ENCODE assay signal across 1 cellular context in the genomic region with DNA sequence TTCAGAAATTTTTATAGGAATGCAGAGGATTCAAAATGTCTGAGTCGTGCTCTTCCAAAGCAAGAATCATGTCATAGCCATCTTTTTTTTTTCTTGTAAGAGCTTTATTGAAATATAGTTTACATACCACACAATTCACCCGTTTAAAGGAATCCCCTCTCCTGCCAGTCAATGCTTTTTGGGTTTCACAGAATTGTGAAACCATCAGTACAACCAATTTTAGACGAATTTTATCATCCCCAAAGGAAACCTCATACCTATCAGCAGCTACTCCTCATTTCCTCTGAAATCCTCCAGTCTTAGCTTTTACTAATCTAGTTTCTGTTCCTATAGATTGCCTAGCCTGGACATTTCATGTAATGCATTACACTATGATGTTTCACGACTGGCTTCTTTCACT.
TF ChIP-seq lines count a peak whose summit lies in the region.

No MANE protein-coding gene starts in this region.

TF ChIP-seq in HCT116, 20 proteins besides CTCF, POLR2A, EP300 and RAD21:
- TF ChIP-seq, protein P1, sequence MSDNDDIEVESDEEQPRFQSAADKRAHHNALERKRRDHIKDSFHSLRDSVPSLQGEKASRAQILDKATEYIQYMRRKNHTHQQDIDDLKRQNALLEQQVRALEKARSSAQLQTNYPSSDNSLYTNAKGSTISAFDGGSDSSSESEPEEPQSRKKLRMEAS (IDR thresholded peaks at IDR 0.05) = no peak
- TF ChIP-seq JUND (IDR thresholded peaks at IDR 0.05) = no peak
- TF ChIP-seq, protein P2, sequence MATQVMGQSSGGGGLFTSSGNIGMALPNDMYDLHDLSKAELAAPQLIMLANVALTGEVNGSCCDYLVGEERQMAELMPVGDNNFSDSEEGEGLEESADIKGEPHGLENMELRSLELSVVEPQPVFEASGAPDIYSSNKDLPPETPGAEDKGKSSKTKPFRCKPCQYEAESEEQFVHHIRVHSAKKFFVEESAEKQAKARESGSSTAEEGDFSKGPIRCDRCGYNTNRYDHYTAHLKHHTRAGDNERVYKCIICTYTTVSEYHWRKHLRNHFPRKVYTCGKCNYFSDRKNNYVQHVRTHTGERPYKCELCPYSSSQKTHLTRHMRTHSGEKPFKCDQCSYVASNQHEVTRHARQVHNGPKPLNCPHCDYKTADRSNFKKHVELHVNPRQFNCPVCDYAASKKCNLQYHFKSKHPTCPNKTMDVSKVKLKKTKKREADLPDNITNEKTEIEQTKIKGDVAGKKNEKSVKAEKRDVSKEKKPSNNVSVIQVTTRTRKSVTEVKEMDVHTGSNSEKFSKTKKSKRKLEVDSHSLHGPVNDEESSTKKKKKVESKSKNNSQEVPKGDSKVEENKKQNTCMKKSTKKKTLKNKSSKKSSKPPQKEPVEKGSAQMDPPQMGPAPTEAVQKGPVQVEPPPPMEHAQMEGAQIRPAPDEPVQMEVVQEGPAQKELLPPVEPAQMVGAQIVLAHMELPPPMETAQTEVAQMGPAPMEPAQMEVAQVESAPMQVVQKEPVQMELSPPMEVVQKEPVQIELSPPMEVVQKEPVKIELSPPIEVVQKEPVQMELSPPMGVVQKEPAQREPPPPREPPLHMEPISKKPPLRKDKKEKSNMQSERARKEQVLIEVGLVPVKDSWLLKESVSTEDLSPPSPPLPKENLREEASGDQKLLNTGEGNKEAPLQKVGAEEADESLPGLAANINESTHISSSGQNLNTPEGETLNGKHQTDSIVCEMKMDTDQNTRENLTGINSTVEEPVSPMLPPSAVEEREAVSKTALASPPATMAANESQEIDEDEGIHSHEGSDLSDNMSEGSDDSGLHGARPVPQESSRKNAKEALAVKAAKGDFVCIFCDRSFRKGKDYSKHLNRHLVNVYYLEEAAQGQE (IDR thresholded peaks at IDR 0.05; ENCODE audit: low read depth) = no peak
